8 cellular contexts compared by ENCODE assay signal in genomic region chr6:26103141-26103769, GRCh38. TPM values are rescaled to one million over a fixed set of nuclear protein-coding genes. Genes with fewer than 3 reads are reported as not detected.
DNase-seq lines count a peak whose midpoint lies in the region; ATAC-seq and TF ChIP-seq lines count a peak whose summit lies in the region.

No MANE protein-coding gene starts in this region.

- no peak overlapping the region for H2BK120ac ChIP-seq in neuronal stem cell (ENCODE audit: low read depth, low read length)

- H3K79me1 ChIP-seq in neuronal stem cell (ENCODE audit: low read depth, low read length), result no peaks in the 10 kb centered on the region

- no peak overlapping the region for H2BK5ac ChIP-seq in neuronal stem cell (ENCODE audit: low read length)

- H3K9me3 Mint-ChIP-seq in endothelial cell (ENCODE audit: unreplicated experiment), result no peaks in the 10 kb centered on the region

- H3K36me3 Mint-ChIP-seq in endothelial cell (ENCODE audit: low read depth, unreplicated experiment), result peaks cover 4% of the 10 kb centered on the region

- peaks cover 5% of the 10 kb centered on the region for H3K27me3 Mint-ChIP-seq in endothelial cell (ENCODE audit: unreplicated experiment)

- H3K23ac ChIP-seq in neuronal stem cell (ENCODE audit: low read depth, low read length, poor library complexity), result no peak overlapping the region

- peak; percentile 70 for ATAC-seq in HG02571 (IDR thresholded peaks at IDR 0.05; ENCODE audit: unreplicated experiment)

- H3K27ac ChIP-seq in Peyer's patch (peak overlapping the region; percentile 79 to 95 (median 89)), neuronal stem cell (replicated peaks; ENCODE audit: low read length) (peak overlapping the region; percentile 72)

- peak overlapping the region; percentile 50 for H2AFZ ChIP-seq in neuronal stem cell (ENCODE audit: low read length)

- peak overlapping the region; percentile 92 for H3K4me3 Mint-ChIP-seq in endothelial cell (ENCODE audit: unreplicated experiment)

- H4K8ac ChIP-seq in neuronal stem cell (ENCODE audit: low read depth, low read length), result no peak overlapping the region

- H3K18ac ChIP-seq in neuronal stem cell (ENCODE audit: low read length), result no peak overlapping the region

- H3K9me3 ChIP-seq in Peyer's patch, result no peaks in the 10 kb centered on the region
- H3K9me3 ChIP-seq in neuronal stem cell (replicated peaks in 1 of 2; ENCODE audit: control insufficient read depth in 2 of 2, insufficient read depth in 1 of 2, low read depth in 1 of 2, low read length in 2 of 2), result peaks cover 5 to 14% of the 10 kb centered on the region in 2 donors

- H2AK5ac ChIP-seq in neuronal stem cell (ENCODE audit: low read depth, low read length), result no peak overlapping the region

- no CpG with 5 or more reads among the region's 9 CpGs for WGBS in neuronal stem cell (ENCODE audit: extremely low coverage in 2 of 2, insufficient read length in 2 of 2, insufficient replicate concordance in 1 of 2), 2 donors

- DNase-seq in ELR (ENCODE audit: low read depth) (peak; percentile 85), Peyer's patch (no peak), endothelial cell (ENCODE audit: low spot score) (no peak), neuronal stem cell (ENCODE audit: low spot score) (no peak), H7 (no peak), putamen (ENCODE audit: low spot score) (no peak), DMS79 treated with DMSO at 0.1 percent for 48 hours (lab: John Stamatoyannopoulos, UW) (no peak)

- peak overlapping the region; percentile 89 for H3K27ac Mint-ChIP-seq in endothelial cell (ENCODE audit: unreplicated experiment)

- H3K36me3 ChIP-seq in Peyer's patch (no peaks in the 10 kb centered on the region), neuronal stem cell (replicated peaks in 1 of 2; ENCODE audit: control insufficient read depth in 2 of 2, insufficient read depth in 2 of 2, low read length in 2 of 2) (no peaks in the 10 kb centered on the region), H7 (replicated peaks; ENCODE audit: control insufficient read depth, insufficient read depth, low read length) (no peaks in the 10 kb centered on the region)

- H4K91ac ChIP-seq in neuronal stem cell (ENCODE audit: low read depth, low read length, poor library complexity), result no peak overlapping the region

- H3K14ac ChIP-seq in neuronal stem cell (ENCODE audit: low read length), result no peak overlapping the region

- H3K27me3 ChIP-seq in Peyer's patch (no peaks in the 10 kb centered on the region), neuronal stem cell (ENCODE audit: control insufficient read depth in 3 of 3, insufficient read depth in 3 of 3, low read depth in 1 of 3, low read length in 3 of 3) (no peaks in the 10 kb centered on the region), H7 (ENCODE audit: control insufficient read depth, insufficient read depth, low read length) (no peaks in the 10 kb centered on the region)

- H3K4me1 Mint-ChIP-seq in endothelial cell (ENCODE audit: unreplicated experiment), result peaks cover 6% of the 10 kb centered on the region

- H3K4me1 ChIP-seq in Peyer's patch (peaks cover 0 to 15% (median 3%) of the 10 kb centered on the region in 4 donors), neuronal stem cell (ENCODE audit: control insufficient read depth in 2 of 2, insufficient read depth in 1 of 2, low read depth in 1 of 2, low read length in 2 of 2) (peaks cover 4 to 6% of the 10 kb centered on the region in 2 donors)

- no peak overlapping the region for H2BK12ac ChIP-seq in neuronal stem cell (ENCODE audit: low read length)

- H3K4me3 ChIP-seq in Peyer's patch (peak overlapping the region in 2 of 4 donors; percentile 28 to 57), neuronal stem cell (ENCODE audit: low read length in 2 of 2) (peak overlapping the region in 1 of 2 donors; percentile 51), H7 (ENCODE audit: insufficient read depth, low read depth, low read length) (no peak overlapping the region)

- H3K4ac ChIP-seq in neuronal stem cell (ENCODE audit: low read length), result no peak overlapping the region

- TF ChIP-seq POLR2A in Peyer's patch (IDR thresholded peaks at IDR 0.05), result no peak

- H3K9ac ChIP-seq in neuronal stem cell (ENCODE audit: low read depth, low read length, poor library complexity), result no peak overlapping the region

- TF ChIP-seq CTCF in Peyer's patch (IDR thresholded peaks at IDR 0.05) (no peak), endothelial cell (IDR thresholded peaks at IDR 0.05; ENCODE audit: unreplicated experiment) (no peak)

- no peak overlapping the region for H3K4me2 ChIP-seq in neuronal stem cell (ENCODE audit: insufficient read depth, low read length, poor library complexity, severe bottlenecking)

- no peak overlapping the region for H2BK15ac ChIP-seq in neuronal stem cell (ENCODE audit: low read length)

RNA-seq across cellular contexts. Expression of gene HFE, which starts 16.0 kb away (rescaled TPM):
- total RNA-seq in Peyer's patch, result 10 to 100 TPM in 2 of 4 donors, 1 to 10 TPM in 2; 8.1 to 13.2 (median 9.7) TPM
- 1.2 TPM for total RNA-seq in endothelial cell (ENCODE audit: unreplicated experiment)
- polyA plus RNA-seq in neuronal stem cell (2013, experiment 1 of 2), result 0.54 TPM
- polyA plus RNA-seq in neuronal stem cell (2013, experiment 2 of 2), result 0.35 TPM
- 0.38 and 0.81 TPM in 2 replicates for total RNA-seq in H7 (2014; rRNA removed; shearing (Covaris generic))
